9 cellular contexts compared by ENCODE assay signal in genomic region chr9:114791312-114791711, GRCh38. TPM values are rescaled to one million over a fixed set of nuclear protein-coding genes. Genes with fewer than 3 reads are reported as not detected.
"Had no signal": no experiment of that assay in that cellular context is flagged by ENCODE, and none has a peak within 500 bp of the region (broad histone marks: within the 10 kb centered on the region; RNA-seq: fewer than 3 reads in every experiment).

No MANE protein-coding gene starts in this region.

- FAIRE-seq: HepG2 had no signal

- H3K4me3 Mint-ChIP-seq: HFFc6, IgD-negative memory B cell had no signal

- H3K9ac ChIP-seq: GM23248 had no signal

- H3K9me3 Mint-ChIP-seq: HFFc6 had no signal

- H3K27ac ChIP-seq: GM23248, HL-60 had no signal

- ATAC-seq: HCT116, HepG2 had no signal

- H3K9me3 ChIP-seq: HAP-1 had no signal

- H3K36me3 ChIP-seq: HAP-1 had no signal

- H3K27ac Mint-ChIP-seq: HFFc6, IgD-negative memory B cell had no signal

- DNase-seq: GOT3, H7, HFFc6 had no signal

- H3K4me3 ChIP-seq: GM23248, HAP-1 had no signal

- H3K36me3 Mint-ChIP-seq: IgD-negative memory B cell had no signal

- H2AFZ ChIP-seq: GM23248 had no signal

- H3K4me1 ChIP-seq: HAP-1 had no signal

RNA-seq across cellular contexts. Expression of gene TNFSF15, which starts 14.5 kb away (rescaled TPM):
- total RNA-seq: H7 had no signal
- polyA plus RNA-seq: GM23248 had no signal
